27 cellular contexts compared by ENCODE assay signal in genomic region chr4:142413516-142413915, GRCh38.
"Had no signal": no experiment of that assay in that cellular context is flagged by ENCODE, and none has a peak within 500 bp of the region (broad histone marks: within the 10 kb centered on the region; RNA-seq: fewer than 3 reads in every experiment).

No MANE protein-coding gene starts in this region.

- H3K9me3 ChIP-seq: gastrocnemius medialis, lower lobe of right lung, psoas muscle, sigmoid colon, suprapubic skin, tibial artery, upper lobe of right lung had no signal

- ATAC-seq: activated CD4-positive, alpha-beta T cell treated with anti-CD3 and anti-CD28 coated beads for 36 hours; gastrocnemius medialis; left lobe of liver; lower lobe of right lung; natural killer cell; psoas muscle; upper lobe of right lung had no signal

- H3K27me3 ChIP-seq: gastrocnemius medialis, neural progenitor cell, sigmoid colon, suprapubic skin, tibial artery, upper lobe of right lung had no signal

- H3K36me3 Mint-ChIP-seq: immature natural killer cell, natural killer cell, neural progenitor cell had no signal

- H3K27me3 Mint-ChIP-seq: activated CD4-positive, alpha-beta T cell treated with anti-CD3 and anti-CD28 coated beads for 36 hours had no signal

- H3K4me1 ChIP-seq: lower lobe of right lung, parathyroid adenoma, sigmoid colon, suprapubic skin, tibial artery, upper lobe of right lung had no signal

- H3K4me1 Mint-ChIP-seq: immature natural killer cell, natural killer cell had no signal

- H3K4me3 Mint-ChIP-seq: activated CD4-positive, alpha-beta T cell treated with anti-CD3 and anti-CD28 coated beads for 36 hours; activated naive CD4-positive, alpha-beta T cell treated with anti-CD3 and anti-CD28 coated beads for 36 hours; activated T-helper 1 cell treated with anti-CD3 and anti-CD28 coated beads, Interleukin-12 subunit alpha, Interleukin-12 subunit beta, Interleukin-2, Interleukin-4 antibody, amounts not matched to agents 30 ng/mL and 10 ng/mL and 1 ng/mL, durations not matched to agents 14 hours and 24 hours and 36 hours; immature natural killer cell; natural killer cell; neural progenitor cell had no signal

- H3K27ac ChIP-seq: gastrocnemius medialis, lower lobe of right lung, neural progenitor cell, parathyroid adenoma, psoas muscle, sigmoid colon, suprapubic skin, tibial artery, upper lobe of right lung had no signal

- H3K27ac Mint-ChIP-seq: activated naive CD4-positive, alpha-beta T cell treated with anti-CD3 and anti-CD28 coated beads for 36 hours; activated T-helper 1 cell treated with anti-CD3 and anti-CD28 coated beads, Interleukin-12 subunit alpha, Interleukin-12 subunit beta, Interleukin-2, Interleukin-4 antibody, amounts not matched to agents 30 ng/mL and 10 ng/mL and 1 ng/mL, durations not matched to agents 14 hours and 24 hours and 36 hours; immature natural killer cell; natural killer cell; neural progenitor cell had no signal

- H3K4me3 ChIP-seq: gastrocnemius medialis, lower lobe of right lung, neural progenitor cell, psoas muscle, sigmoid colon, suprapubic skin, tibial artery, upper lobe of right lung had no signal

- H3K9me3 Mint-ChIP-seq: activated naive CD4-positive, alpha-beta T cell treated with anti-CD3 and anti-CD28 coated beads for 36 hours; activated T-helper 1 cell treated with anti-CD3 and anti-CD28 coated beads, Interleukin-12 subunit alpha, Interleukin-12 subunit beta, Interleukin-2, Interleukin-4 antibody, amounts not matched to agents 30 ng/mL and 10 ng/mL and 1 ng/mL, durations not matched to agents 14 hours and 24 hours and 36 hours; natural killer cell; neural progenitor cell had no signal

- DNase-seq: activated CD4-positive, alpha-beta T cell treated with anti-CD3 and anti-CD28 coated beads for 36 hours; activated CD4-positive, alpha-beta T cell treated with anti-CD3 and anti-CD28 coated beads, Interleukin-2, amount 50 U/mL, for 4 hours; activated CD4-positive, CD25-positive, alpha-beta regulatory T cell; activated effector memory CD4-positive, alpha-beta T cell treated with anti-CD3 and anti-CD28 coated beads, Interleukin-2, amount 50 U/mL, for 16 hours; activated naive CD4-positive, alpha-beta T cell treated with anti-CD3 and anti-CD28 coated beads for 36 hours; activated T-cell treated with anti-CD3 and anti-CD28 coated beads for 4 hours; dermis blood vessel endothelial cell; effector CD4-positive, alpha-beta T cell; gastrocnemius medialis; head of caudate nucleus; immature natural killer cell; lower lobe of right lung; mesenchymal stem cell; natural killer cell; occipital lobe; psoas muscle; sigmoid colon; stimulated activated CD4-positive, alpha-beta T cell treated with anti-CD3 and anti-CD28 coated beads, Interleukin-15, amount 100 ng/mL, for 24 hours; stimulated activated naive CD4-positive, alpha-beta T cell; T-helper 1 cell; tibial artery; upper lobe of right lung had no signal

- H3K36me3 ChIP-seq: gastrocnemius medialis, lower lobe of right lung, neural progenitor cell, sigmoid colon, suprapubic skin, tibial artery, upper lobe of right lung had no signal
